10 cellular contexts compared by ENCODE assay signal in the genomic region with DNA sequence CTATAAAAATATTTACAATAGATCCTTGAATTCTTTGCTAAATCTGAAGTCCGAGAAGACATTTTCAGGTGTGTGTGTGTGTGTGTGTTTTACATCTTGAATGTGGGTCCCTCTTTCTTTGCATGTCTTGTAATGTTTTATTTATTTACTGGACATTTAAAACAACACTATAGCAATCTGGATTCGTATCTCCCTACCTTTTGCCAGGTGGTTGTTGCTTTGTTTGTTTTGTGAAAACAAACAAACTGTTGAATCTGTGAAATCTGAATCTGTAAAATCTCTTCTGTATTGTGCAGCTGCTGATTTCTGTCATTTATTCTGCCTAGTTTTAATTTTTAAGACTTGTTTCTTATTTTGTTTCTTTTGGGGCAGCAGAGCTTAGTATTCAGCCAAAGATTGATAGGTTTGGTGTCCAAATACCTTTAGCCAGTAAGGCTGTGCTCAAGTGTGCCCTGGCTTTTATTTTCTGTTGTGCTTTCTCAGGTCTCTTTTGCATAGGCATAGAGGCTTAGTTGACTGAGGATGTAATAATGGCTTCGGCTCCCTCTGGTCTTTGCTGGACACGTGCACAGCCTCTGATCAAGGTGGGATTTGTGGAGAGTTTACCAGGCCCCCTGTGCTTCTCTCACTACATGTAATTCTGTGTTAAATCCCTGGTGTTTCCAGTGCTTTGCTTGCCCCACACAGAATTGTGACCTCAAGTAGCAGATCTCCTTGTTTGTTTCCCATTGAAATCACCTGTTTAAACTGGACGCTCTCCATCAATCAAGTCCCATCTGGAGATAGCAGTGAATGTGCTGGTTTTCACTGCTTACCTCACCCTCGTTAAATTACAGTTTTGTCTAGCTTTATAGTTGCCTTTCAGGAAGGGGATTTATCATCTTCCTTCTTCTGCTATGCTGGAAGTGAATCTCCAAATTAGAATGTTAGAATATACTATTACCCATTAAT.
DNase-seq lines count a peak whose midpoint lies in the region; ATAC-seq, FAIRE-seq and TF ChIP-seq lines count a peak whose summit lies in the region.
"Had no signal": no experiment of that assay in that cellular context is flagged by ENCODE, and none has a peak within 500 bp of the region (broad histone marks: within the 10 kb centered on the region; RNA-seq: fewer than 3 reads in every experiment).

No MANE protein-coding gene starts in this region.

- in situ Hi-C loops in G401 (cut with HindIII; ENCODE audit: low sequenced_read_pairs), result no loop called here
- in situ Hi-C loops in K562 (cut with MboI), result no loop called here

- peaks cover 37% of the 10 kb centered on the region for H3K4me1 Mint-ChIP-seq in osteocyte (ENCODE audit: unreplicated experiment)
- H3K4me1 Mint-ChIP-seq in T-helper 2 cell treated with Interferon-gamma antibody and Interleukin-4, amounts not matched to agents 5 μg/mL and 100 μg/mL, for 36 hours (ENCODE audit: low read depth), result peaks cover 29% of the 10 kb centered on the region
- H3K4me1 Mint-ChIP-seq in immature natural killer cell, result peaks cover 47 to 76% of the 10 kb centered on the region in 2 donors

- CTCF ChIA-PET in K562 (lab: Yijun Ruan, JAX; ENCODE audit: low intra/inter-chr PET ratio), result no interaction called here

- H3K4me1 ChIP-seq in K562 (replicated peaks in 1 of 2; ENCODE audit: control insufficient read depth in 2 of 2, insufficient read depth in 2 of 2, low read length in 2 of 2) (peaks cover 0 to 5% of the 10 kb centered on the region in 2 experiments; a peak in 3 of 5 replicates), esophagus squamous epithelium (peaks cover 0 to 18% (median 6%) of the 10 kb centered on the region in 3 donors)

- H2AFZ ChIP-seq in K562 (ENCODE audit: low read depth, low read length), result no peak overlapping the region

- H3K27ac ChIP-seq in K562 (ENCODE audit: extremely low read depth, low read depth, low read length) (peak overlapping the region; percentile 26; the same call in 1 of the 3 replicates), esophagus squamous epithelium (no peak overlapping the region)

- H3K9me3 Mint-ChIP-seq in osteocyte (ENCODE audit: unreplicated experiment), result no peaks in the 10 kb centered on the region
- H3K9me3 Mint-ChIP-seq in T-helper 2 cell treated with Interferon-gamma antibody and Interleukin-4, amounts not matched to agents 5 μg/mL and 100 μg/mL, for 36 hours, result no peaks in the 10 kb centered on the region
- H3K9me3 Mint-ChIP-seq in immature natural killer cell, result no peaks in the 10 kb centered on the region

- peaks cover 16% of the 10 kb centered on the region for H4K20me1 ChIP-seq in K562 (replicated peaks; ENCODE audit: control insufficient read depth, insufficient read depth, low read length)

- no peak for TF ChIP-seq RAD21 in K562 (CRISPR knock-in tag; conservative IDR thresholded peaks at IDR 0.05 in 1 of 2, IDR thresholded peaks at IDR 0.05 in 1 of 2)

- FAIRE-seq in K562 (lab: Jason Lieb, UNC), result peak; percentile 65

- no peaks in the 10 kb centered on the region for H3K27me3 Mint-ChIP-seq in osteocyte (ENCODE audit: unreplicated experiment)
- no peaks in the 10 kb centered on the region for H3K27me3 Mint-ChIP-seq in T-helper 2 cell treated with Interferon-gamma antibody and Interleukin-4, amounts not matched to agents 5 μg/mL and 100 μg/mL, for 36 hours (ENCODE audit: low read depth)
- H3K27me3 Mint-ChIP-seq in immature natural killer cell (ENCODE audit: low read depth in 3 of 3), result no peaks in the 10 kb centered on the region

- H3K27me3 ChIP-seq in K562 (ENCODE audit: control insufficient read depth in 2 of 2, insufficient read depth in 2 of 2, low read length in 2 of 2) (no peaks in the 10 kb centered on the region), esophagus squamous epithelium (no peaks in the 10 kb centered on the region)

- H3K79me2 ChIP-seq in K562 (ENCODE audit: control insufficient read depth, insufficient read depth, low read length), result peaks cover 79% of the 10 kb centered on the region

- H3K9me3 ChIP-seq in K562 (replicated peaks; ENCODE audit: control insufficient read depth, insufficient read depth, low read depth, low read length) (no peaks in the 10 kb centered on the region), esophagus squamous epithelium (no peaks in the 10 kb centered on the region)

- 56% methylated on average over 6 of the region's 6 CpGs for whole genome bisulfite sequencing in K562 (ENCODE audit: insufficient coverage, low coverage, missing lambda C conversion rate)
- WGBS in esophagus squamous epithelium, 2 donors, result 72 to 76% methylated on average over 6 of the region's 6 CpGs

- BruUV-seq in K562 (replicated peaks; lab: Mats Ljungman, UMichigan), result no TSS peak

- peaks cover 17% of the 10 kb centered on the region for H3K36me3 Mint-ChIP-seq in osteocyte (ENCODE audit: unreplicated experiment)
- H3K36me3 Mint-ChIP-seq in T-helper 2 cell treated with Interferon-gamma antibody and Interleukin-4, amounts not matched to agents 5 μg/mL and 100 μg/mL, for 36 hours (ENCODE audit: low read depth), result peaks cover 36% of the 10 kb centered on the region
- H3K36me3 Mint-ChIP-seq in immature natural killer cell, result peaks cover 4 to 12% (median 12%) of the 10 kb centered on the region in 3 donors

- H3K9me1 ChIP-seq in K562 (ENCODE audit: control insufficient read depth, insufficient read depth, low read length), result no peaks in the 10 kb centered on the region

- no peak for TF ChIP-seq EP300 in K562 (IDR thresholded peaks at IDR 0.05; ENCODE audit: low read length)

- H3K9ac ChIP-seq in K562 (ENCODE audit: insufficient read depth in 1 of 2, low read depth in 2 of 2, low read length in 2 of 2), result no peak overlapping the region

- TF ChIP-seq CTCF in K562 (IDR thresholded peaks at IDR 0.05 in 2 of 3, conservative IDR thresholded peaks at IDR 0.05 in 1 of 3; ENCODE audit: insufficient read depth in 2 of 3, low read depth in 1 of 3, low read length in 3 of 3) (no peak), osteocyte (IDR thresholded peaks at IDR 0.05) (no peak), esophagus squamous epithelium (IDR thresholded peaks at IDR 0.05) (no peak)

- DNase-seq in G401 (ENCODE audit: low spot score) (peak; percentile 91), NCI-H2081 (lab: John Stamatoyannopoulos, UW) (peak; percentile 65 to 87), K562 (ENCODE audit: extremely low read depth in 1 of 4, low spot score in 3 of 4) (peak in 1 of 4 experiments; percentile 9), osteocyte (ENCODE audit: extremely low spot score, unreplicated experiment) (no peak), esophagus squamous epithelium (lab: John Stamatoyannopoulos, UW) (no peak), immature natural killer cell (no peak), ureter (ENCODE audit: low spot score) (no peak)
- no peak for DNase-seq in T-helper 2 cell treated with Interferon-gamma antibody and Interleukin-4, amounts not matched to agents 5 μg/mL and 100 μg/mL, for 36 hours (ENCODE audit: low spot score)
- DNase-seq: activated naive CD4-positive, alpha-beta T cell treated with Interleukin-2 at 50 U/mL for 16 hours; T1000 had no signal

- H3K4me3 Mint-ChIP-seq in osteocyte (ENCODE audit: unreplicated experiment), result no peak overlapping the region
- H3K4me3 Mint-ChIP-seq in T-helper 2 cell treated with Interferon-gamma antibody and Interleukin-4, amounts not matched to agents 5 μg/mL and 100 μg/mL, for 36 hours, result no peak overlapping the region
- peak overlapping the region in 1 of 5 donors; percentile 15 for H3K4me3 Mint-ChIP-seq in immature natural killer cell

- H3K4me3 ChIP-seq in K562, result no peak overlapping the region
- no peak overlapping the region for H3K4me3 ChIP-seq in esophagus squamous epithelium

- H3K36me3 ChIP-seq in K562 (ENCODE audit: control insufficient read depth, insufficient read depth, low read length) (peaks cover 27% of the 10 kb centered on the region), esophagus squamous epithelium (peaks cover 0 to 31% (median 0%) of the 10 kb centered on the region in 3 donors)

- TF ChIP-seq POLR2A in K562 (conservative IDR thresholded peaks at IDR 0.05) (no peak), esophagus squamous epithelium (IDR thresholded peaks at IDR 0.05) (no peak)

- peak overlapping the region; percentile 19 for H3K27ac Mint-ChIP-seq in osteocyte (ENCODE audit: unreplicated experiment)
- H3K27ac Mint-ChIP-seq in T-helper 2 cell treated with Interferon-gamma antibody and Interleukin-4, amounts not matched to agents 5 μg/mL and 100 μg/mL, for 36 hours, result no peak overlapping the region
- peak overlapping the region in 2 of 6 donors; percentile 24 to 39 for H3K27ac Mint-ChIP-seq in immature natural killer cell

- POLR2A ChIA-PET in K562 (lab: Yijun Ruan, JAX), result interaction anchor here (0.6 kb wide), 1 partner anchor 482 kb away, joined by 3 read pairs; no protein-coding TSS in a partner anchor

- H3K4me2 ChIP-seq in K562 (ENCODE audit: insufficient read depth, low read length), result no peak overlapping the region

- intact Hi-C loops in K562 (cut with micrococcal nuclease), result no loop called here
- intact Hi-C loops in esophagus squamous epithelium (cut with DNase I), result no loop called here

- peak; percentile 63 for ATAC-seq in K562

TF ChIP-seq in K562, 482 proteins besides CTCF, POLR2A, EP300 and RAD21 (continues in another document):
- TF ChIP-seq NR4A1 (CRISPR knock-in tag; IDR thresholded peaks at IDR 0.05) (no peak), NR4A1 (tag; IDR thresholded peaks at IDR 0.05) (no peak)
- TF ChIP-seq, protein P1, sequence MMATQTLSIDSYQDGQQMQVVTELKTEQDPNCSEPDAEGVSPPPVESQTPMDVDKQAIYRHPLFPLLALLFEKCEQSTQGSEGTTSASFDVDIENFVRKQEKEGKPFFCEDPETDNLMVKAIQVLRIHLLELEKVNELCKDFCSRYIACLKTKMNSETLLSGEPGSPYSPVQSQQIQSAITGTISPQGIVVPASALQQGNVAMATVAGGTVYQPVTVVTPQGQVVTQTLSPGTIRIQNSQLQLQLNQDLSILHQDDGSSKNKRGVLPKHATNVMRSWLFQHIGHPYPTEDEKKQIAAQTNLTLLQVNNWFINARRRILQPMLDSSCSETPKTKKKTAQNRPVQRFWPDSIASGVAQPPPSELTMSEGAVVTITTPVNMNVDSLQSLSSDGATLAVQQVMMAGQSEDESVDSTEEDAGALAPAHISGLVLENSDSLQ (IDR thresholded peaks at IDR 0.05), result peak; percentile 62

Comparison
In these comparisons a context has a peak if more than half of its experiments do, and no peak if none do; other contexts are left out.
1. DNase-seq: peak in G401 (single experiment) and NCI-H2081 (2 of 2); none in osteocyte (single experiment), esophagus squamous epithelium (single experiment), T-helper 2 cell treated with Interferon-gamma antibody and Interleukin-4, amounts not matched to agents 5 μg/mL and 100 μg/mL, for 36 hours (single experiment), immature natural killer cell (0 of 3) and ureter (single experiment).